In genomic region chr3:175356899-175357324, GRCh38 we compare ENCODE assay signal across 24 cellular contexts.
DNase-seq lines count a peak whose midpoint lies in the region; ATAC-seq, FAIRE-seq and TF ChIP-seq lines count a peak whose summit lies in the region.
"Had no signal": no experiment of that assay in that cellular context is flagged by ENCODE, and none has a peak within 500 bp of the region (broad histone marks: within the 10 kb centered on the region; RNA-seq: fewer than 3 reads in every experiment).

No MANE protein-coding gene starts in this region.

- H3K4me3 ChIP-seq in astrocyte (ENCODE audit: insufficient read depth, low read depth, low read length) (no peak overlapping the region), fibroblast of the aortic adventitia (ENCODE audit: low read depth, low read length) (no peak overlapping the region)
- H3K4me3 ChIP-seq: HAP-1, heart left ventricle, K562, lower lobe of right lung, transverse colon had no signal

- H3K9ac ChIP-seq in astrocyte (ENCODE audit: low read length): no peak overlapping the region

- no peaks in the 10 kb centered on the region for H3K9me3 ChIP-seq in astrocyte (ENCODE audit: insufficient read depth, low read depth, low read length)
- H3K9me3 ChIP-seq: BE2C, HAP-1, lower lobe of right lung, neutrophil, transverse colon had no signal

- H4K20me1 ChIP-seq in astrocyte (ENCODE audit: insufficient read depth, low read length): no peaks in the 10 kb centered on the region

- TF ChIP-seq CTCF in astrocyte (IDR thresholded peaks at IDR 0.05; ENCODE audit: insufficient read depth, low read depth, low read length) (no peak), fibroblast of the aortic adventitia (IDR thresholded peaks at IDR 0.05; ENCODE audit: insufficient read depth, low read length) (no peak)

- no peaks in the 10 kb centered on the region for H3K9me3 Mint-ChIP-seq in astrocyte (ENCODE audit: unreplicated experiment)
- H3K9me3 Mint-ChIP-seq in T-helper 2 cell treated with Interferon-gamma antibody and Interleukin-4, amounts not matched to agents 5 μg/mL and 100 μg/mL, for 36 hours: peaks cover 4% of the 10 kb centered on the region

- no peaks in the 10 kb centered on the region for H3K27me3 ChIP-seq in astrocyte (ENCODE audit: insufficient read depth, low read length)
- H3K27me3 ChIP-seq: BE2C, heart left ventricle, neutrophil, transverse colon had no signal

- H3K4me1 ChIP-seq in astrocyte (ENCODE audit: insufficient read depth, low read length): no peaks in the 10 kb centered on the region
- H3K4me1 ChIP-seq: HAP-1, heart left ventricle, lower lobe of right lung, transverse colon had no signal

- peak overlapping the region; percentile 33 for H3K4me2 ChIP-seq in astrocyte (ENCODE audit: low read length)

- no peak overlapping the region for H2AFZ ChIP-seq in astrocyte (ENCODE audit: low read depth, low read length)

- H3K36me3 Mint-ChIP-seq in astrocyte (ENCODE audit: low read depth, unreplicated experiment): no peaks in the 10 kb centered on the region
- no peaks in the 10 kb centered on the region for H3K36me3 Mint-ChIP-seq in T-helper 2 cell treated with Interferon-gamma antibody and Interleukin-4, amounts not matched to agents 5 μg/mL and 100 μg/mL, for 36 hours (ENCODE audit: low read depth)
- H3K36me3 Mint-ChIP-seq: T-cell had no signal

- no peaks in the 10 kb centered on the region for H3K79me2 ChIP-seq in astrocyte (ENCODE audit: insufficient read depth, low read length)

- no peak for FAIRE-seq in astrocyte (lab: Jason Lieb, UNC)
- FAIRE-seq: G401.6, K562 had no signal

- ATAC-seq in GM18502 (IDR thresholded peaks at IDR 0.05; ENCODE audit: poor library complexity, unreplicated experiment): no peak
- ATAC-seq: K562; lower lobe of right lung; stimulated activated naive CD8-positive, alpha-beta T cell treated with anti-CD3 and anti-CD28 coated beads, Interleukin-15, Interleukin-2, amounts not matched to agents 100 U/mL and 50 U/mL, for 24 hours; T-cell had no signal

- H3K4me1 Mint-ChIP-seq in astrocyte (ENCODE audit: low read depth, unreplicated experiment): no peaks in the 10 kb centered on the region
- H3K4me1 Mint-ChIP-seq in T-helper 2 cell treated with Interferon-gamma antibody and Interleukin-4, amounts not matched to agents 5 μg/mL and 100 μg/mL, for 36 hours (ENCODE audit: low read depth): no peaks in the 10 kb centered on the region
- H3K4me1 Mint-ChIP-seq: activated CD4-positive, alpha-beta T cell treated with anti-CD3 and anti-CD28 coated beads, Interleukin-2, amount 10 ng/mL, durations not matched to agents 24 days and 14 days; T-cell had no signal

- no peaks in the 10 kb centered on the region for H3K27me3 Mint-ChIP-seq in astrocyte (ENCODE audit: low read depth, unreplicated experiment)
- H3K27me3 Mint-ChIP-seq in T-helper 2 cell treated with Interferon-gamma antibody and Interleukin-4, amounts not matched to agents 5 μg/mL and 100 μg/mL, for 36 hours (ENCODE audit: low read depth): no peaks in the 10 kb centered on the region
- H3K27me3 Mint-ChIP-seq: activated CD4-positive, alpha-beta T cell treated with anti-CD3 and anti-CD28 coated beads, Interleukin-2, amount 10 ng/mL, durations not matched to agents 24 days and 14 days; T-cell had no signal

- H3K4me3 Mint-ChIP-seq in astrocyte (ENCODE audit: unreplicated experiment): no peak overlapping the region
- no peak overlapping the region for H3K4me3 Mint-ChIP-seq in T-helper 2 cell treated with Interferon-gamma antibody and Interleukin-4, amounts not matched to agents 5 μg/mL and 100 μg/mL, for 36 hours
- H3K4me3 Mint-ChIP-seq: activated CD4-positive, alpha-beta T cell treated with anti-CD3 and anti-CD28 coated beads, Interleukin-2, amount 10 ng/mL, durations not matched to agents 24 days and 14 days; T-cell had no signal

- H3K27ac ChIP-seq in astrocyte (ENCODE audit: low read depth, low read length): peak overlapping the region; percentile 29
- H3K27ac ChIP-seq: heart left ventricle, lower lobe of right lung, neutrophil, transverse colon had no signal

- no peak overlapping the region for H3K27ac Mint-ChIP-seq in astrocyte (ENCODE audit: unreplicated experiment)
- H3K27ac Mint-ChIP-seq in T-helper 2 cell treated with Interferon-gamma antibody and Interleukin-4, amounts not matched to agents 5 μg/mL and 100 μg/mL, for 36 hours: no peak overlapping the region
- H3K27ac Mint-ChIP-seq: activated CD4-positive, alpha-beta T cell treated with anti-CD3 and anti-CD28 coated beads, Interleukin-2, amount 10 ng/mL, durations not matched to agents 24 days and 14 days; T-cell had no signal

- H3K36me3 ChIP-seq in astrocyte (ENCODE audit: insufficient read depth, low read length): no peaks in the 10 kb centered on the region
- H3K36me3 ChIP-seq: BE2C, HAP-1, heart left ventricle, lower lobe of right lung, neutrophil, transverse colon had no signal

- DNase-seq in GM04504 (ENCODE audit: low read depth) (peak; percentile 37), astrocyte (ENCODE audit: low read depth) (peak; percentile 69), fibroblast of the aortic adventitia (ENCODE audit: low read depth) (peak; percentile 42), stromal cell of bone marrow (ENCODE audit: low read depth) (peak; percentile 16), activated T-cell treated with anti-CD3 and anti-CD28 coated beads for 4 hours (no peak)
- no peak for DNase-seq in T-helper 2 cell treated with Interferon-gamma antibody and Interleukin-4, amounts not matched to agents 5 μg/mL and 100 μg/mL, for 36 hours (ENCODE audit: low spot score)
- DNase-seq: activated CD4-positive, alpha-beta T cell treated with anti-CD3 and anti-CD28 coated beads, Interleukin-2, amount 10 ng/mL, durations not matched to agents 24 days and 14 days; activated CD8-positive, alpha-beta memory T cell treated with anti-CD3 and anti-CD28 coated beads, Interleukin-2, amount 50 U/mL, for 48 hours; activated effector memory CD4-positive, alpha-beta T cell treated with anti-CD3 and anti-CD28 coated beads, Interleukin-2, amount 50 U/mL, for 16 hours; BE2C; caudate nucleus; heart left ventricle; lower lobe of right lung; NCI-H187; NCI-H446 treated with DMSO at 0.1 percent for 48 hours; NK-92 treated with Interleukin-12 subunit alpha and Interleukin-12 subunit beta, amount 100 ng/mL, for 24 hours; stimulated activated naive CD8-positive, alpha-beta T cell treated with anti-CD3 and anti-CD28 coated beads, Interleukin-15, Interleukin-2, amounts not matched to agents 100 U/mL and 50 U/mL, for 24 hours; T-cell; transverse colon had no signal

Comparison
In these comparisons a context has a peak if more than half of its experiments do, and no peak if none do; other contexts are left out.
1. DNase-seq: peak in GM04504 (single experiment), astrocyte (single experiment), fibroblast of the aortic adventitia (single experiment) and stromal cell of bone marrow (single experiment); none in T-helper 2 cell treated with Interferon-gamma antibody and Interleukin-4, amounts not matched to agents 5 μg/mL and 100 μg/mL, for 36 hours (single experiment) and activated T-cell treated with anti-CD3 and anti-CD28 coated beads for 4 hours (single experiment).